In the genomic region with DNA sequence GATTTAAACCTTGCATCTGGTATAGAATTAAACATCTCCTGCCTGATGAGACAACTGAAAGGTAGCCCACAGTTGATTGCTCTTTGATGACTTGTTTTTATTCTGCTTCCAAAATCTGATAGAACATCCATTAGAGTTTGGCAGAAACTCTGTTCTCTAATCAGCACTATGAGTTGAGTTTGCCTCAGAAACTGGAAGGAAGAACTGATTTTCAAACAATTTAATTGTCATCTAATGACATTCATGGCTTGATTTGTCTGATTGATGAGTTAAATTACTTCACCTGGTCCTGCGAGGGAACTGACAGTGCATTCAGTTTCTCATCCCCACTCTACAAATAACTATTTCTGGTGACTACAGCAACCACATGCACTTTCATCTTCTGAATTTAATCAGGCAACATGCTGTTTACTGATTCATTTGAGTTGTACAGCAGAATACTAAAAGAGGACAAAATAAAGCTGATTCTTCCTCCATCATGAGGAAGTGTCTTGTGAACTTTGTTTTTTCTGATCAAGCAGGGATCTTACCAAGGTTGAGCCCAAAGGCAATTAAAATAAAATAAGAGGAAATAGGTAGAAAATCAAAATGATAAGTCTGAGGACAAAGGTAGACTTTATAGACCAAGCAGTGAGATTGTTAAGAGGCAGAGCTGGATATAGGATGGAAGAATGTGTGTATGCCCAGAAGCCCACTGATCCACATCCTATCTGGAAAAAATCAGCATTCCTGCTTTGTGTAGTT, we compare ENCODE assay signal across 1 cellular context.
TF ChIP-seq lines count a peak whose summit lies in the region.

No MANE protein-coding gene starts in this region.

TF ChIP-seq in GM12878, 131 proteins besides CTCF, POLR2A, EP300 and RAD21 (continued from another document):
- no peak for TF ChIP-seq STAT1 (conservative IDR thresholded peaks at IDR 0.05)
- no peak for TF ChIP-seq ZNF217 (IDR thresholded peaks at IDR 0.05)
- no peak for TF ChIP-seq FOXK2 (IDR thresholded peaks at IDR 0.05)
- no peak for TF ChIP-seq SMAD1 (IDR thresholded peaks at IDR 0.05; ENCODE audit: low read depth, partially characterized antibody)
- TF ChIP-seq RFX5 (IDR thresholded peaks at IDR 0.05; ENCODE audit: low read depth, low read length), result no peak
- no peak for TF ChIP-seq ZZZ3 (IDR thresholded peaks at IDR 0.05; ENCODE audit: control insufficient read depth, insufficient read length, low read depth)
- no peak for TF ChIP-seq ZSCAN29 (IDR thresholded peaks at IDR 0.05)
- peak; percentile 53; the same call in 1 of the 2 replicates for TF ChIP-seq ATF2 (IDR thresholded peaks at IDR 0.05; ENCODE audit: low read length)
- TF ChIP-seq HDGF (IDR thresholded peaks at IDR 0.05), result no peak
- TF ChIP-seq ZNF687 (IDR thresholded peaks at IDR 0.05), result no peak
- TF ChIP-seq SUPT20H (IDR thresholded peaks at IDR 0.05; ENCODE audit: borderline replicate concordance, control insufficient read depth, low read depth, low read length), result no peak
- no peak for TF ChIP-seq CBX3 (IDR thresholded peaks at IDR 0.05; ENCODE audit: borderline replicate concordance, low read depth)
- TF ChIP-seq, protein P1, sequence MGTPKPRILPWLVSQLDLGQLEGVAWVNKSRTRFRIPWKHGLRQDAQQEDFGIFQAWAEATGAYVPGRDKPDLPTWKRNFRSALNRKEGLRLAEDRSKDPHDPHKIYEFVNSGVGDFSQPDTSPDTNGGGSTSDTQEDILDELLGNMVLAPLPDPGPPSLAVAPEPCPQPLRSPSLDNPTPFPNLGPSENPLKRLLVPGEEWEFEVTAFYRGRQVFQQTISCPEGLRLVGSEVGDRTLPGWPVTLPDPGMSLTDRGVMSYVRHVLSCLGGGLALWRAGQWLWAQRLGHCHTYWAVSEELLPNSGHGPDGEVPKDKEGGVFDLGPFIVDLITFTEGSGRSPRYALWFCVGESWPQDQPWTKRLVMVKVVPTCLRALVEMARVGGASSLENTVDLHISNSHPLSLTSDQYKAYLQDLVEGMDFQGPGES (IDR thresholded peaks at IDR 0.05), result no peak
- 0 out of 2 replicates have a peak, but pooled peaks have one; percentile 17 for TF ChIP-seq ZNF24 (IDR thresholded peaks at IDR 0.05)
- TF ChIP-seq PBX3 (IDR thresholded peaks at IDR 0.05; ENCODE audit: insufficient replicate concordance, low read depth, low read length), result no peak
- no peak for TF ChIP-seq ZBTB33 (IDR thresholded peaks at IDR 0.05)
- TF ChIP-seq RELA (IDR thresholded peaks at IDR 0.05; ENCODE audit: borderline replicate concordance, partially characterized antibody), result no peak
- no peak for TF ChIP-seq EED (IDR thresholded peaks at IDR 0.05; ENCODE audit: low read depth)
